Comparison of ENCODE assay signal across 17 cellular contexts in the genomic region with DNA sequence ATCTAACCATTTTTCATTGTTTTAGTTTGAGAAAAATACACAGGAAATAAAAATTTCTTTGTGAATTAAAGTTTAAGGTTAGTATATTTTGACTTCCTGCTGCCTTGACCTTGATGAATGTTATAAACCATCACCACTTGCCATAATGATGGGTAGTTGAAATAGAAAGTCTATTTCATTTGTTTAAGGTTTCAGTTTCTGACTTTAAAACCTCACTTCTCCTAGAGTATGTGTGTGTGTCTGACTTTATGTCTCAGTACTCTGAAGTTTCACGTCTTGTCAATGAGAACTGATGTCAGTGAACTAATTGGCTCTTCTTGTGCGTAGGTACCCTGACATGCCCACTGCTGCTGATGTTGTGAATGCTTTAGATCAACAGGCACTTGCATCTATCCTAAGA.
A peak's percentile ranks its signal among the peaks of the same experiment; 100 is the strongest.
DNase-seq lines count a peak whose midpoint lies in the region; ATAC-seq and TF ChIP-seq lines count a peak whose summit lies in the region.
"Had no signal": no experiment of that assay in that cellular context is flagged by ENCODE, and none has a peak within 500 bp of the region (broad histone marks: within the 10 kb centered on the region; RNA-seq: fewer than 3 reads in every experiment).

No MANE protein-coding gene starts in this region.

- no peak for DNase-seq in NCI-H2171 treated with DMSO at 0.1 percent for 48 hours (lab: John Stamatoyannopoulos, UW)
- no peak for DNase-seq in CD8-positive, alpha-beta memory T cell
- no peak for DNase-seq in osteocyte (ENCODE audit: extremely low spot score, unreplicated experiment)
- DNase-seq in left colon, result no peak
- DNase-seq: activated CD8-positive, alpha-beta T cell treated with anti-CD3 and anti-CD28 coated beads for 36 hours; Caco-2; dermis blood vessel endothelial cell; kidney; naive thymus-derived CD4-positive, alpha-beta T cell; NCI-H2029; T-cell; upper lobe of left lung had no signal

- H3K4me1 ChIP-seq in CD8-positive, alpha-beta memory T cell (ENCODE audit: insufficient read depth, low read length), result no peaks in the 10 kb centered on the region
- H3K4me1 ChIP-seq: Caco-2, upper lobe of left lung had no signal

- peaks cover 0 to 5% (median 0%) of the 10 kb centered on the region in 5 donors for H3K9me3 Mint-ChIP-seq in CD8-positive, alpha-beta memory T cell
- H3K9me3 Mint-ChIP-seq in osteocyte (ENCODE audit: unreplicated experiment), result no peaks in the 10 kb centered on the region
- H3K9me3 Mint-ChIP-seq: activated CD8-positive, alpha-beta T cell treated with anti-CD3 and anti-CD28 coated beads for 36 hours; activated naive CD4-positive, alpha-beta T cell treated with anti-CD3 and anti-CD28 coated beads, Interleukin-2, amount 50 U/mL, for 72 hours; T-cell had no signal

- H3K27ac Mint-ChIP-seq in CD8-positive, alpha-beta memory T cell, result no peak overlapping the region
- H3K27ac Mint-ChIP-seq in osteocyte (ENCODE audit: unreplicated experiment), result no peak overlapping the region
- H3K27ac Mint-ChIP-seq: activated CD8-positive, alpha-beta T cell treated with anti-CD3 and anti-CD28 coated beads for 36 hours; activated naive CD4-positive, alpha-beta T cell treated with anti-CD3 and anti-CD28 coated beads, Interleukin-2, amount 50 U/mL, for 72 hours; naive thymus-derived CD4-positive, alpha-beta T cell; T-cell had no signal

- no peaks in the 10 kb centered on the region for H3K27me3 ChIP-seq in CD8-positive, alpha-beta memory T cell (ENCODE audit: insufficient read depth, low read length, poor library complexity, severe bottlenecking)
- H3K27me3 ChIP-seq: upper lobe of left lung had no signal

- POLR2A ChIA-PET in CD8-positive, alpha-beta memory T cell (lab: Charles Lee), result no interaction called here

- intact Hi-C loops in left colon (cut with DNase I, micrococcal nuclease), result no loop called here

- peaks cover 32 to 63% (median 32%) of the 10 kb centered on the region in 3 donors for H3K36me3 Mint-ChIP-seq in CD8-positive, alpha-beta memory T cell
- peaks cover 20% of the 10 kb centered on the region for H3K36me3 Mint-ChIP-seq in osteocyte (ENCODE audit: unreplicated experiment)

- no peak overlapping the region for H3K4me3 Mint-ChIP-seq in CD8-positive, alpha-beta memory T cell
- no peak overlapping the region for H3K4me3 Mint-ChIP-seq in osteocyte (ENCODE audit: unreplicated experiment)
- H3K4me3 Mint-ChIP-seq: activated CD8-positive, alpha-beta T cell treated with anti-CD3 and anti-CD28 coated beads for 36 hours; naive thymus-derived CD4-positive, alpha-beta T cell; T-cell had no signal

- CTCF ChIA-PET in CD8-positive, alpha-beta memory T cell (lab: Charles Lee), result no interaction called here

- no peak overlapping the region for H3K27ac ChIP-seq in CD8-positive, alpha-beta memory T cell (ENCODE audit: low read depth, low read length)
- H3K27ac ChIP-seq: upper lobe of left lung had no signal

- no peaks in the 10 kb centered on the region for H3K4me1 Mint-ChIP-seq in CD8-positive, alpha-beta memory T cell
- no peaks in the 10 kb centered on the region for H3K4me1 Mint-ChIP-seq in osteocyte (ENCODE audit: unreplicated experiment)
- H3K4me1 Mint-ChIP-seq: T-cell had no signal

- no peak for TF ChIP-seq CTCF in osteocyte (IDR thresholded peaks at IDR 0.05)

- ATAC-seq in GM18868 (IDR thresholded peaks at IDR 0.05; ENCODE audit: unreplicated experiment) (peak; percentile 96), GM21390 (IDR thresholded peaks at IDR 0.05; ENCODE audit: unreplicated experiment) (peak; percentile 97), HG02970 (IDR thresholded peaks at IDR 0.05; ENCODE audit: low FRiP score, unreplicated experiment) (peak; percentile 84), HG03571 (IDR thresholded peaks at IDR 0.05; ENCODE audit: unreplicated experiment) (peak; percentile 83), left colon (no peak)
- ATAC-seq: activated CD8-positive, alpha-beta T cell treated with anti-CD3 and anti-CD28 coated beads for 36 hours; activated naive CD4-positive, alpha-beta T cell treated with anti-CD3 and anti-CD28 coated beads, Interleukin-2, amount 50 U/mL, for 72 hours; naive thymus-derived CD4-positive, alpha-beta T cell; T-cell had no signal

- peaks cover 5% of the 10 kb centered on the region for H3K36me3 ChIP-seq in CD8-positive, alpha-beta memory T cell (ENCODE audit: insufficient read depth, low read length)

- H3K4me3 ChIP-seq in CD8-positive, alpha-beta memory T cell (ENCODE audit: low read length), result no peak overlapping the region
- H3K4me3 ChIP-seq: upper lobe of left lung had no signal

- no peaks in the 10 kb centered on the region for H3K27me3 Mint-ChIP-seq in CD8-positive, alpha-beta memory T cell
- no peaks in the 10 kb centered on the region for H3K27me3 Mint-ChIP-seq in osteocyte (ENCODE audit: unreplicated experiment)
- H3K27me3 Mint-ChIP-seq: activated CD8-positive, alpha-beta T cell treated with anti-CD3 and anti-CD28 coated beads for 36 hours; naive thymus-derived CD4-positive, alpha-beta T cell; T-cell had no signal

- no peaks in the 10 kb centered on the region for H3K9me3 ChIP-seq in CD8-positive, alpha-beta memory T cell (ENCODE audit: low read length)
- H3K9me3 ChIP-seq: Caco-2, upper lobe of left lung had no signal
